In the genomic region with DNA sequence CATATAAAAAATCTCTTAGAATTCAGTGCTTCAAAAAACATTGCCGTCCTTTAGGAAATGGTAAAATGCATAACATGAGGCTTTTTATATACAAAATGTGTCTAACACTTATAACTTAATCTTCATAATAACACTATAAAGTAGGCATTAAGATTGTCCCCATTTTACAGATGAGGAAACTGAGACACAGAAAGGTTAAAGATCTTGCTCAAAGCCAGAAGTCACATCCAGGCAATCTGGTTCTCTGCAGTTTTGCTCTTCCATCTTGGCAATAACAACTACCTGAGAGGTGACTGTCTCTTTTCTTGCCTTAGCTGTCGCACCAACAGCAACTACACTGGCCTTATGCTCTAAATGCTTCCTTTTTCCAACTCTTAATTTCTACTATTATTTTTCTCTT, we compare ENCODE assay signal across 29 cellular contexts.
"Had no signal": no experiment of that assay in that cellular context is flagged by ENCODE, and none has a peak within 500 bp of the region (broad histone marks: within the 10 kb centered on the region; RNA-seq: fewer than 3 reads in every experiment).

No MANE protein-coding gene starts in this region.

- H3K4me3 Mint-ChIP-seq: activated CD4-positive, alpha-beta memory T cell treated with anti-CD3 and anti-CD28 coated beads, Interleukin-2, amount 10 ng/mL, durations not matched to agents 7 days and 5 days; activated CD8-positive, alpha-beta memory T cell treated with anti-CD3 and anti-CD28 coated beads, Interleukin-2, amount 10 ng/mL, durations not matched to agents 7 days and 5 days; activated naive CD4-positive, alpha-beta T cell treated with anti-CD3 and anti-CD28 coated beads, Interleukin-2, amount 10 ng/mL, durations not matched to agents 7 days and 5 days; activated naive CD8-positive, alpha-beta T cell; activated T-cell treated with anti-CD3 and anti-CD28 coated beads, Interleukin-2, amount 50 U/mL, for 4 hours; activated T-helper 1 cell treated with anti-CD3 and anti-CD28 coated beads, Interleukin-12 subunit alpha, Interleukin-12 subunit beta, Interleukin-2, Interleukin-4 antibody, amounts not matched to agents 30 ng/mL and 10 ng/mL and 1 ng/mL, durations not matched to agents 14 hours and 24 hours and 36 hours had no signal

- H3K27me3 ChIP-seq: body of pancreas, breast epithelium, SJCRH30 had no signal

- H3K4me1 Mint-ChIP-seq: activated naive CD4-positive, alpha-beta T cell treated with anti-CD3 and anti-CD28 coated beads, Interleukin-2, amount 10 ng/mL, durations not matched to agents 7 days and 5 days had no signal

- H3K4me1 ChIP-seq: breast epithelium, SJCRH30 had no signal

- H3K9me3 Mint-ChIP-seq: activated CD4-positive, alpha-beta memory T cell treated with anti-CD3 and anti-CD28 coated beads, Interleukin-2, amount 10 ng/mL, durations not matched to agents 7 days and 5 days; activated naive CD4-positive, alpha-beta T cell treated with anti-CD3 and anti-CD28 coated beads, Interleukin-2, amount 10 ng/mL, durations not matched to agents 7 days and 5 days; activated T-cell treated with anti-CD3 and anti-CD28 coated beads, Interleukin-2, amount 50 U/mL, for 4 hours; activated T-helper 1 cell treated with anti-CD3 and anti-CD28 coated beads, Interleukin-12 subunit alpha, Interleukin-12 subunit beta, Interleukin-2, Interleukin-4 antibody, amounts not matched to agents 30 ng/mL and 10 ng/mL and 1 ng/mL, durations not matched to agents 14 hours and 24 hours and 36 hours had no signal

- H3K27me3 Mint-ChIP-seq: activated CD4-positive, alpha-beta memory T cell treated with anti-CD3 and anti-CD28 coated beads, Interleukin-2, amount 10 ng/mL, durations not matched to agents 7 days and 5 days; activated CD8-positive, alpha-beta memory T cell treated with anti-CD3 and anti-CD28 coated beads, Interleukin-2, amount 10 ng/mL, durations not matched to agents 7 days and 5 days; activated naive CD4-positive, alpha-beta T cell treated with anti-CD3 and anti-CD28 coated beads, Interleukin-2, amount 10 ng/mL, durations not matched to agents 7 days and 5 days; activated naive CD8-positive, alpha-beta T cell had no signal

- H3K4me2 ChIP-seq: KMS-11 had no signal

- DNase-seq: activated CD4-positive, alpha-beta memory T cell treated with anti-CD3 and anti-CD28 coated beads, Interleukin-2, amount 10 ng/mL, durations not matched to agents 7 days and 5 days; activated CD4-positive, alpha-beta T cell treated with anti-CD3 and anti-CD28 coated beads for 1 hour; activated CD4-positive, CD25-positive, alpha-beta regulatory T cell; activated CD8-positive, alpha-beta memory T cell treated with anti-CD3 and anti-CD28 coated beads for 24 hours; activated CD8-positive, alpha-beta memory T cell treated with anti-CD3 and anti-CD28 coated beads, Interleukin-2, amount 10 ng/mL, durations not matched to agents 7 days and 5 days; activated effector memory CD4-positive, alpha-beta T cell treated with Interleukin-2 at 50 U/mL for 16 hours; activated naive CD4-positive, alpha-beta T cell treated with anti-CD3 and anti-CD28 coated beads, Interleukin-2, amount 10 ng/mL, durations not matched to agents 7 days and 5 days; activated T-cell treated with anti-CD3 and anti-CD28 coated beads, Interleukin-2, amount 50 U/mL, for 4 hours; amygdala; MM.1S; MV-4-11; NCI-H1092; NCI-H1436 treated with DMSO at 0.1 percent for 48 hours; NCI-H1694 treated with DMSO at 0.1 percent for 48 hours; NCI-H2029; NCI-H345; NCI-H524 treated with DMSO at 0.1 percent for 48 hours; SHP77; SJCRH30; T1000; WERI-Rb-1 had no signal

- H3K27ac ChIP-seq: body of pancreas, breast epithelium, KMS-11, SJCRH30, SK-N-MC, WERI-Rb-1 had no signal

- ATAC-seq: activated CD8-positive, alpha-beta memory T cell treated with anti-CD3 and anti-CD28 coated beads, Interleukin-2, amount 10 ng/mL, durations not matched to agents 7 days and 5 days; activated T-cell treated with anti-CD3 and anti-CD28 coated beads, Interleukin-2, amount 50 U/mL, for 4 hours; body of pancreas; Panc1 had no signal

- H3K27ac Mint-ChIP-seq: activated CD4-positive, alpha-beta memory T cell treated with anti-CD3 and anti-CD28 coated beads, Interleukin-2, amount 10 ng/mL, durations not matched to agents 7 days and 5 days; activated CD8-positive, alpha-beta memory T cell treated with anti-CD3 and anti-CD28 coated beads, Interleukin-2, amount 10 ng/mL, durations not matched to agents 7 days and 5 days; activated naive CD4-positive, alpha-beta T cell treated with anti-CD3 and anti-CD28 coated beads, Interleukin-2, amount 10 ng/mL, durations not matched to agents 7 days and 5 days; activated naive CD8-positive, alpha-beta T cell; activated T-helper 1 cell treated with anti-CD3 and anti-CD28 coated beads, Interleukin-12 subunit alpha, Interleukin-12 subunit beta, Interleukin-2, Interleukin-4 antibody, amounts not matched to agents 30 ng/mL and 10 ng/mL and 1 ng/mL, durations not matched to agents 14 hours and 24 hours and 36 hours had no signal

- FAIRE-seq: astrocyte had no signal

- H3K9me3 ChIP-seq: body of pancreas, breast epithelium, SJCRH30 had no signal

- H3K36me3 ChIP-seq: breast epithelium had no signal

- H3K4me3 ChIP-seq: body of pancreas, breast epithelium, SJCRH30, SK-N-MC had no signal

- H3K9ac ChIP-seq: KMS-11 had no signal
